11 cellular contexts compared by ENCODE assay signal in genomic region chr1:28577738-28578536, GRCh38. TPM values are rescaled to one million over a fixed set of nuclear protein-coding genes. Genes with fewer than 3 reads are reported as not detected.
DNase-seq lines count a peak whose midpoint lies in the region; ATAC-seq and TF ChIP-seq lines count a peak whose summit lies in the region.
"Had no signal": no experiment of that assay in that cellular context is flagged by ENCODE, and none has a peak within 500 bp of the region (broad histone marks: within the 10 kb centered on the region; RNA-seq: fewer than 3 reads in every experiment).

No MANE protein-coding gene starts in this region.

- peaks cover 30% of the 10 kb centered on the region for H3K79me2 ChIP-seq in SK-N-SH (ENCODE audit: insufficient read depth)
- H3K79me2 ChIP-seq in Karpas-422 (ENCODE audit: low read length) = peaks cover 22% of the 10 kb centered on the region
- H3K79me2 ChIP-seq in osteoblast (ENCODE audit: insufficient read depth, low read length) = peaks cover 24% of the 10 kb centered on the region

- no peak overlapping the region for H3K27ac ChIP-seq in SK-N-SH (ENCODE audit: low read depth in 2 of 2, low read length in 1 of 2)
- peak overlapping the region; percentile 44 for H3K27ac ChIP-seq in Karpas-422 (ENCODE audit: low read length)
- H3K27ac ChIP-seq in osteoblast (ENCODE audit: low read depth, low read length) = no peak overlapping the region
- no peak overlapping the region for H3K27ac ChIP-seq in SJCRH30
- H3K27ac ChIP-seq: uterus had no signal

- ATAC-seq in SK-N-SH treated with all-trans-retinoic acid at 6 μM for 48 hours = no peak
- ATAC-seq in GM21390 (IDR thresholded peaks at IDR 0.05; ENCODE audit: unreplicated experiment) = no peak

- H3K4me1 ChIP-seq in SK-N-SH (ENCODE audit: control insufficient read depth in 1 of 2, insufficient read depth in 2 of 2, low read depth in 1 of 2, low read length in 1 of 2) = peaks cover 11 to 13% of the 10 kb centered on the region in 2 experiments; a peak in 3 of 4 replicates
- peaks cover 38% of the 10 kb centered on the region for H3K4me1 ChIP-seq in Karpas-422 (ENCODE audit: low read length)
- peaks cover 23% of the 10 kb centered on the region for H3K4me1 ChIP-seq in osteoblast (ENCODE audit: insufficient read depth, low read length)
- peaks cover 6% of the 10 kb centered on the region for H3K4me1 ChIP-seq in SJCRH30
- H3K4me1 ChIP-seq: uterus had no signal

- no peak overlapping the region for H3K9ac ChIP-seq in SK-N-SH
- H3K9ac ChIP-seq in Karpas-422 (ENCODE audit: low read length) = no peak overlapping the region

- H3K9me3 ChIP-seq in SK-N-SH (no peaks in the 10 kb centered on the region), Karpas-422 (ENCODE audit: low read length) (no peaks in the 10 kb centered on the region), osteoblast (ENCODE audit: low read depth, low read length) (no peaks in the 10 kb centered on the region), SJCRH30 (replicated peaks) (no peaks in the 10 kb centered on the region)
- H3K9me3 ChIP-seq: uterus had no signal

- POLR2A ChIA-PET in SK-N-SH (lab: Yijun Ruan, JAX) = interaction anchor here (1.7 kb wide), 1 partner anchor 8 kb away, joined by 6 read pairs; no protein-coding TSS in a partner anchor

- WGBS in SK-N-SH (ENCODE audit: low lambda C conversion rate) = 87% methylated on average over 6 of the region's 6 CpGs

- no peaks in the 10 kb centered on the region for H3K9me2 ChIP-seq in SK-N-SH
- no peaks in the 10 kb centered on the region for H3K9me2 ChIP-seq in Karpas-422 (replicated peaks; ENCODE audit: insufficient read depth, low read length)

- peaks cover 66% of the 10 kb centered on the region for H3F3A ChIP-seq in SK-N-SH (replicated peaks; ENCODE audit: insufficient read depth)

- peaks cover 31% of the 10 kb centered on the region for H4K20me1 ChIP-seq in SK-N-SH (ENCODE audit: insufficient read depth)
- H4K20me1 ChIP-seq in Karpas-422 (ENCODE audit: insufficient read depth, low read depth, low read length) = peaks cover 12% of the 10 kb centered on the region
- H4K20me1 ChIP-seq in osteoblast (ENCODE audit: insufficient read depth, low read length) = peaks cover 40% of the 10 kb centered on the region

- H2AFZ ChIP-seq in SK-N-SH (ENCODE audit: low read depth) = no peak overlapping the region
- no peak overlapping the region for H2AFZ ChIP-seq in Karpas-422 (ENCODE audit: low read length)
- H2AFZ ChIP-seq in osteoblast (ENCODE audit: low read length) = no peak overlapping the region

- TF ChIP-seq CTCF in SK-N-SH (IDR thresholded peaks at IDR 0.05) = no peak
- TF ChIP-seq CTCF in osteoblast (IDR thresholded peaks at IDR 0.05; ENCODE audit: extremely low read depth, low read depth, low read length) = no peak

- H3K27me3 ChIP-seq in SK-N-SH (ENCODE audit: insufficient read depth) (no peaks in the 10 kb centered on the region), Karpas-422 (ENCODE audit: low read length) (no peaks in the 10 kb centered on the region), osteoblast (ENCODE audit: insufficient read depth, low read length) (no peaks in the 10 kb centered on the region), SJCRH30 (no peaks in the 10 kb centered on the region)
- H3K27me3 ChIP-seq: uterus had no signal

- no peak overlapping the region for H3K4me3 ChIP-seq in SK-N-SH (ENCODE audit: low read depth in 2 of 2, low read length in 1 of 2)
- H3K4me3 ChIP-seq in Karpas-422 (ENCODE audit: low read length) = no peak overlapping the region
- no peak overlapping the region for H3K4me3 ChIP-seq in osteoblast (ENCODE audit: insufficient read depth, low read length)
- no peak overlapping the region for H3K4me3 ChIP-seq in SJCRH30
- H3K4me3 ChIP-seq: uterus had no signal

- TF ChIP-seq RAD21 in SK-N-SH (IDR thresholded peaks at IDR 0.05; ENCODE audit: low read length) = no peak

- no peak for DNase-seq in SK-N-SH
- peak; percentile 70 for DNase-seq in Karpas-422
- peak; percentile 19 for DNase-seq in activated naive CD4-positive, alpha-beta T cell treated with anti-CD3 and anti-CD28 coated beads, Interleukin-2, amount 50 U/mL, for 16 hours
- DNase-seq in osteoblast (ENCODE audit: insufficient read length, low spot score, missing footprints) = peak; percentile 63
- DNase-seq in SJCRH30 = no peak
- no peak for DNase-seq in NCI-H1105 treated with DMSO at 0.1 percent for 48 hours (lab: John Stamatoyannopoulos, UW)
- DNase-seq: activated CD4-positive, CD25-positive, alpha-beta regulatory T cell treated with anti-CD3 and anti-CD28 coated beads, Interleukin-2, amount 50 U/mL, for 72 hours; NCI-H524; uterus had no signal

- no peak for TF ChIP-seq EP300 in SK-N-SH (IDR thresholded peaks at IDR 0.05; ENCODE audit: borderline replicate concordance in 1 of 2, low read depth in 1 of 2, low read length in 1 of 2)

- CTCF ChIA-PET in SK-N-SH (lab: Yijun Ruan, JAX) = interaction anchor here (1.0 to 1.4 kb wide), 4 partner anchors 11 to 329 kb away, joined by 3 to 5 read pairs (median 4); no protein-coding TSS in a partner anchor

- H3K36me3 ChIP-seq in SK-N-SH (replicated peaks in 1 of 2; ENCODE audit: control insufficient read depth in 1 of 2, insufficient read depth in 2 of 2, low read length in 1 of 2) (peaks cover 27 to 45% of the 10 kb centered on the region in 2 experiments), Karpas-422 (ENCODE audit: insufficient read depth, low read length) (peaks cover 32% of the 10 kb centered on the region), osteoblast (ENCODE audit: insufficient read depth, low read length) (peaks cover 41% of the 10 kb centered on the region), SJCRH30 (peaks cover 53% of the 10 kb centered on the region)
- H3K36me3 ChIP-seq: uterus had no signal

- H3K4me2 ChIP-seq in SK-N-SH = no peak overlapping the region
- no peak overlapping the region for H3K4me2 ChIP-seq in Karpas-422 (ENCODE audit: low read depth, low read length, poor library complexity, severe bottlenecking)
- no peak overlapping the region for H3K4me2 ChIP-seq in osteoblast (ENCODE audit: insufficient read depth, low read length)

TF ChIP-seq in SK-N-SH, 30 proteins besides CTCF, POLR2A, EP300 and RAD21:
- TF ChIP-seq ELF1 (IDR thresholded peaks at IDR 0.05) (no peak), SIN3A (IDR thresholded peaks at IDR 0.05; ENCODE audit: borderline replicate concordance, low read depth, low read length) (peak; percentile 24; the same call in 1 of the 2 replicates)

TF ChIP-seq in SK-N-SH treated with all-trans-retinoic acid at 6 μM for 48 hours, 23 proteins besides CTCF, POLR2A, EP300 and RAD21 (continues in another document):
- TF ChIP-seq PATZ1 (CRISPR knock-in tag; IDR thresholded peaks at IDR 0.05; ENCODE audit: borderline replicate concordance) = no peak
- TF ChIP-seq BACH2 (CRISPR knock-in tag; IDR thresholded peaks at IDR 0.05; ENCODE audit: borderline replicate concordance) = no peak
- no peak for TF ChIP-seq PPARA (CRISPR knock-in tag; IDR thresholded peaks at IDR 0.05; ENCODE audit: borderline replicate concordance)
- no peak for TF ChIP-seq CSDC2 (CRISPR knock-in tag; IDR thresholded peaks at IDR 0.05)
- no peak for TF ChIP-seq SNAI2 (CRISPR knock-in tag; IDR thresholded peaks at IDR 0.05)
- no peak for TF ChIP-seq ZFP30 (CRISPR knock-in tag; IDR thresholded peaks at IDR 0.05)
- TF ChIP-seq GLIS3 (CRISPR knock-in tag; IDR thresholded peaks at IDR 0.05) = no peak
- TF ChIP-seq RARB (CRISPR knock-in tag; IDR thresholded peaks at IDR 0.05) = no peak
- no peak for TF ChIP-seq ZNF565 (CRISPR knock-in tag; conservative IDR thresholded peaks at IDR 0.05; ENCODE audit: low read depth)
- no peak for TF ChIP-seq OSR1 (CRISPR knock-in tag; IDR thresholded peaks at IDR 0.05)
- TF ChIP-seq TOX (CRISPR knock-in tag; IDR thresholded peaks at IDR 0.05; ENCODE audit: borderline replicate concordance) = no peak

RNA-seq across cellular contexts. Expression of gene RAB42, which starts 14.1 kb away (rescaled TPM):
- polyA plus RNA-seq in SK-N-SH (2012; rRNA removed) = 4.6 and 5.5 TPM in 2 replicates
- 3.2 and 4.9 TPM in 2 replicates for polyA plus RNA-seq in SK-N-SH (2012; cell fraction: cytosol; rRNA removed)
- polyA plus RNA-seq in SK-N-SH (2012; cell fraction: nucleus; rRNA removed) = 1.4 and 1.5 TPM in 2 replicates
- 0.37 and 2.2 TPM in 2 replicates for total RNA-seq in Karpas-422 (2014; rRNA removed; shearing (Covaris generic); ENCODE audit: low replicate concordance)
- 5.0 and 5.1 TPM in 2 replicates for total RNA-seq in osteoblast
- not detected in 2 replicates for total RNA-seq in SJCRH30 (2014; rRNA removed; shearing (Covaris generic))

RNA-seq across cellular contexts. Expression of gene TRNAU1AP, which starts 25.1 kb away (rescaled TPM):
- polyA plus RNA-seq in SK-N-SH (2012; rRNA removed) = 25.8 and 31.2 TPM in 2 replicates
- 26.7 and 28.3 TPM in 2 replicates for polyA plus RNA-seq in SK-N-SH (2012; cell fraction: cytosol; rRNA removed)
- 32.6 and 44.8 TPM in 2 replicates for polyA plus RNA-seq in SK-N-SH (2012; cell fraction: nucleus; rRNA removed)
- 22.4 and 28.6 TPM in 2 replicates for total RNA-seq in Karpas-422 (2014; rRNA removed; shearing (Covaris generic); ENCODE audit: low replicate concordance)
- 23.2 and 28.3 TPM in 2 replicates for total RNA-seq in osteoblast
- 24.7 and 28.4 TPM in 2 replicates for total RNA-seq in SJCRH30 (2014; rRNA removed; shearing (Covaris generic))

Comparison
In these comparisons a context has a peak if more than half of its experiments do, and no peak if none do; other contexts are left out.
1. DNase-seq: peak in Karpas-422 (single experiment), activated naive CD4-positive, alpha-beta T cell treated with anti-CD3 and anti-CD28 coated beads, Interleukin-2, amount 50 U/mL, for 16 hours (single experiment) and osteoblast (single experiment); none in SK-N-SH (single experiment), SJCRH30 (0 of 2) and NCI-H1105 treated with DMSO at 0.1 percent for 48 hours (single experiment).